ENCODE assay signal across 11 cellular contexts in genomic region chr11:1839924-1840779, GRCh38. TPM values are rescaled to one million over a fixed set of nuclear protein-coding genes. Genes with fewer than 3 reads are reported as not detected.
DNase-seq lines count a peak whose midpoint lies in the region; ATAC-seq lines count a peak whose summit lies in the region.
"Had no signal": no experiment of that assay in that cellular context is flagged by ENCODE, and none has a peak within 500 bp of the region (broad histone marks: within the 10 kb centered on the region; RNA-seq: fewer than 3 reads in every experiment).

No MANE protein-coding gene starts in this region.

- intact Hi-C loops in dendritic cell treated with granulocyte-macrophage colony-stimulating factor and Interleukin-4, amounts not matched to agents 40 ng/mL and 50 ng/mL, for 4 days (cut with micrococcal nuclease): loop anchor here (1.0 to 5.0 kb wide), 2 partner anchors 10 to 77 kb away; partner anchors contain the start of gene TNNT3

- DNase-seq in Karpas-422 (peak; percentile 67), pons (ENCODE audit: low spot score) (peak; percentile 52)
- no peak for DNase-seq in activated T-cell treated with anti-CD3 and anti-CD28 coated beads, Interleukin-2, amount 50 U/mL, for 48 hours
- DNase-seq in activated T-cell treated with anti-CD3 and anti-CD28 coated beads, Interleukin-2, amount 50 U/mL, for 24 hours: no peak
- DNase-seq: effector CD8-positive, alpha-beta T cell; mammary epithelial cell; NCI-H69 had no signal

- H3K9me3 Mint-ChIP-seq in dendritic cell treated with granulocyte-macrophage colony-stimulating factor and Interleukin-4, amounts not matched to agents 40 ng/mL and 50 ng/mL, for 4 days: no peaks in the 10 kb centered on the region
- H3K9me3 Mint-ChIP-seq in activated T-cell treated with anti-CD3 and anti-CD28 coated beads, Interleukin-2, amount 50 U/mL, for 24 hours: no peaks in the 10 kb centered on the region

- H3K27me3 ChIP-seq in Karpas-422 (ENCODE audit: low read length): no peaks in the 10 kb centered on the region; the same call in 1 of the 2 replicates

- H3K4me3 Mint-ChIP-seq in dendritic cell treated with granulocyte-macrophage colony-stimulating factor and Interleukin-4, amounts not matched to agents 40 ng/mL and 50 ng/mL, for 4 days: peak overlapping the region; percentile 42
- H3K4me3 Mint-ChIP-seq in activated T-cell treated with anti-CD3 and anti-CD28 coated beads, Interleukin-2, amount 50 U/mL, for 24 hours: no peak overlapping the region

- ATAC-seq in GM18511 (IDR thresholded peaks at IDR 0.05; ENCODE audit: unreplicated experiment): peak; percentile 60
- ATAC-seq in HG03378 (IDR thresholded peaks at IDR 0.05; ENCODE audit: unreplicated experiment): no peak
- no peak for ATAC-seq in GM18868 (IDR thresholded peaks at IDR 0.05; ENCODE audit: unreplicated experiment)

- H3K79me2 ChIP-seq in Karpas-422 (ENCODE audit: low read length): no peaks in the 10 kb centered on the region

- H3K4me1 Mint-ChIP-seq in dendritic cell treated with granulocyte-macrophage colony-stimulating factor and Interleukin-4, amounts not matched to agents 40 ng/mL and 50 ng/mL, for 4 days (ENCODE audit: low read depth): peaks cover 71% of the 10 kb centered on the region
- H3K4me1 Mint-ChIP-seq in activated T-cell treated with anti-CD3 and anti-CD28 coated beads, Interleukin-2, amount 50 U/mL, for 24 hours (ENCODE audit: low read depth): peaks cover 27% of the 10 kb centered on the region

- H3K4me1 ChIP-seq in Karpas-422 (ENCODE audit: low read length): peaks cover 31% of the 10 kb centered on the region

- peaks cover 12% of the 10 kb centered on the region for H3K36me3 Mint-ChIP-seq in dendritic cell treated with granulocyte-macrophage colony-stimulating factor and Interleukin-4, amounts not matched to agents 40 ng/mL and 50 ng/mL, for 4 days (ENCODE audit: low read depth)
- H3K36me3 Mint-ChIP-seq in activated T-cell treated with anti-CD3 and anti-CD28 coated beads, Interleukin-2, amount 50 U/mL, for 24 hours (ENCODE audit: low read depth): no peaks in the 10 kb centered on the region

- H3K27ac Mint-ChIP-seq in dendritic cell treated with granulocyte-macrophage colony-stimulating factor and Interleukin-4, amounts not matched to agents 40 ng/mL and 50 ng/mL, for 4 days: peak overlapping the region; percentile 92
- H3K27ac Mint-ChIP-seq in activated T-cell treated with anti-CD3 and anti-CD28 coated beads, Interleukin-2, amount 50 U/mL, for 24 hours: no peak overlapping the region

- no peak overlapping the region for H2AFZ ChIP-seq in Karpas-422 (ENCODE audit: low read length)

- peak overlapping the region; percentile 54 for H3K9ac ChIP-seq in Karpas-422 (ENCODE audit: low read length)

- no peaks in the 10 kb centered on the region for H3K9me2 ChIP-seq in Karpas-422 (replicated peaks; ENCODE audit: insufficient read depth, low read length)

- H3K4me3 ChIP-seq in Karpas-422 (ENCODE audit: low read length): no peak overlapping the region; the same call in 1 of the 2 replicates

- H3K9me3 ChIP-seq in Karpas-422 (ENCODE audit: low read length): no peaks in the 10 kb centered on the region

- no peaks in the 10 kb centered on the region for H3K36me3 ChIP-seq in Karpas-422 (ENCODE audit: insufficient read depth, low read length)

- peak overlapping the region; percentile 47 for H3K4me2 ChIP-seq in Karpas-422 (ENCODE audit: low read depth, low read length, poor library complexity, severe bottlenecking)

- H3K27me3 Mint-ChIP-seq in dendritic cell treated with granulocyte-macrophage colony-stimulating factor and Interleukin-4, amounts not matched to agents 40 ng/mL and 50 ng/mL, for 4 days: peaks cover 14% of the 10 kb centered on the region
- H3K27me3 Mint-ChIP-seq in activated T-cell treated with anti-CD3 and anti-CD28 coated beads, Interleukin-2, amount 50 U/mL, for 24 hours: no peaks in the 10 kb centered on the region

- H3K27ac ChIP-seq in Karpas-422 (ENCODE audit: low read length): no peak overlapping the region

- H4K20me1 ChIP-seq in Karpas-422 (ENCODE audit: insufficient read depth, low read depth, low read length): no peaks in the 10 kb centered on the region; the same call in 1 of the 2 replicates

RNA-seq across cellular contexts. Expression of gene TNNI2, which starts 1.4 kb away (rescaled TPM):
- total RNA-seq in Karpas-422 (2014; rRNA removed; shearing (Covaris generic); ENCODE audit: low replicate concordance): 0.36 TPM in 1 of 2 replicates, not detected in the other

RNA-seq across cellular contexts. Expression of gene SYT8, which starts 5.4 kb away (rescaled TPM):
- total RNA-seq in Karpas-422 (2014; rRNA removed; shearing (Covaris generic); ENCODE audit: low replicate concordance): 0.29 TPM in 1 of 2 replicates, not detected in the other

RNA-seq across cellular contexts. Expression of gene LSP1, which starts 12.7 kb away (rescaled TPM):
- 46.9 and 115 TPM in 2 replicates for total RNA-seq in Karpas-422 (2014; rRNA removed; shearing (Covaris generic); ENCODE audit: low replicate concordance)

RNA-seq across cellular contexts. Expression of gene PRR33, which starts 51.5 kb away (rescaled TPM):
- not detected in 2 replicates for total RNA-seq in Karpas-422 (2014; rRNA removed; shearing (Covaris generic); ENCODE audit: low replicate concordance)
- total RNA-seq: mammary epithelial cell had no signal

Comparison
In these comparisons a context has a peak if more than half of its experiments do, and no peak if none do; other contexts are left out.
1. DNase-seq: peak in Karpas-422 (single experiment) and pons (single experiment); none in activated T-cell treated with anti-CD3 and anti-CD28 coated beads, Interleukin-2, amount 50 U/mL, for 48 hours (0 of 2) and activated T-cell treated with anti-CD3 and anti-CD28 coated beads, Interleukin-2, amount 50 U/mL, for 24 hours (single experiment).